1 cellular context compared by ENCODE assay signal in the genomic region with DNA sequence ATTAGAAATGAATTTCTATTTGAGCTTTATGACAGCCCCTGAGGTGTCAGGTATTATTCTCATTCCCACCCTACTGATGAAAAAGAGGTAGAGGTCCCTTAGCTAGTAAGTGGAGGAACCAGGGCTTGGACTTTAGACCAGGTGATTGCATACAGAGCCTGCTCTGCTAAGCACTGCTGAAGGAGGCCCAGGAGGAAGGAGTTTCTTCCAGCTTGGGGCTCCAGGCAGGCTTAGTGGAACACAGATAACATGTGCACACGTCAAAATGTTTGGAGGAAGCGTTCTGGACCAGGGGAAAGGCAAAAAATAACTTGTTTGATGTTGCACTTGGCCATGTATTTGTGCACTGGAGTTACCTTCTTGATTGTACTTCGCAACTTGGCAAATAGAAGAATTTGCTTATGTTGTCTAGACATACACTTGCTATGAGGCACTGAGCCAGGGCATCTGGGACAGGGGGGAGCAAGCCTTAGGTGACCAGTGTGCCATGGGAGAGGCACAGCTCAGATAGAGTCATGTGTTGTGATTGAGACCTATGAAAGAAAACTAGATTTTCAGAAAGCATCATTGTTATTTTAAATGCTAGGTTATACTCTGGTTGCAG.
TF ChIP-seq lines count a peak whose summit lies in the region.

No MANE protein-coding gene starts in this region.

TF ChIP-seq in K562, 482 proteins besides CTCF, POLR2A, EP300 and RAD21 (continued from another document):
- TF ChIP-seq, protein P1, sequence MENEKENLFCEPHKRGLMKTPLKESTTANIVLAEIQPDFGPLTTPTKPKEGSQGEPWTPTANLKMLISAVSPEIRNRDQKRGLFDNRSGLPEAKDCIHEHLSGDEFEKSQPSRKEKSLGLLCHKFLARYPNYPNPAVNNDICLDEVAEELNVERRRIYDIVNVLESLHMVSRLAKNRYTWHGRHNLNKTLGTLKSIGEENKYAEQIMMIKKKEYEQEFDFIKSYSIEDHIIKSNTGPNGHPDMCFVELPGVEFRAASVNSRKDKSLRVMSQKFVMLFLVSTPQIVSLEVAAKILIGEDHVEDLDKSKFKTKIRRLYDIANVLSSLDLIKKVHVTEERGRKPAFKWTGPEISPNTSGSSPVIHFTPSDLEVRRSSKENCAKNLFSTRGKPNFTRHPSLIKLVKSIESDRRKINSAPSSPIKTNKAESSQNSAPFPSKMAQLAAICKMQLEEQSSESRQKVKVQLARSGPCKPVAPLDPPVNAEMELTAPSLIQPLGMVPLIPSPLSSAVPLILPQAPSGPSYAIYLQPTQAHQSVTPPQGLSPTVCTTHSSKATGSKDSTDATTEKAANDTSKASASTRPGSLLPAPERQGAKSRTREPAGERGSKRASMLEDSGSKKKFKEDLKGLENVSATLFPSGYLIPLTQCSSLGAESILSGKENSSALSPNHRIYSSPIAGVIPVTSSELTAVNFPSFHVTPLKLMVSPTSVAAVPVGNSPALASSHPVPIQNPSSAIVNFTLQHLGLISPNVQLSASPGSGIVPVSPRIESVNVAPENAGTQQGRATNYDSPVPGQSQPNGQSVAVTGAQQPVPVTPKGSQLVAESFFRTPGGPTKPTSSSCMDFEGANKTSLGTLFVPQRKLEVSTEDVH (IDR thresholded peaks at IDR 0.05; ENCODE audit: low read depth, partially characterized antibody), result no peak
- TF ChIP-seq, protein P2, sequence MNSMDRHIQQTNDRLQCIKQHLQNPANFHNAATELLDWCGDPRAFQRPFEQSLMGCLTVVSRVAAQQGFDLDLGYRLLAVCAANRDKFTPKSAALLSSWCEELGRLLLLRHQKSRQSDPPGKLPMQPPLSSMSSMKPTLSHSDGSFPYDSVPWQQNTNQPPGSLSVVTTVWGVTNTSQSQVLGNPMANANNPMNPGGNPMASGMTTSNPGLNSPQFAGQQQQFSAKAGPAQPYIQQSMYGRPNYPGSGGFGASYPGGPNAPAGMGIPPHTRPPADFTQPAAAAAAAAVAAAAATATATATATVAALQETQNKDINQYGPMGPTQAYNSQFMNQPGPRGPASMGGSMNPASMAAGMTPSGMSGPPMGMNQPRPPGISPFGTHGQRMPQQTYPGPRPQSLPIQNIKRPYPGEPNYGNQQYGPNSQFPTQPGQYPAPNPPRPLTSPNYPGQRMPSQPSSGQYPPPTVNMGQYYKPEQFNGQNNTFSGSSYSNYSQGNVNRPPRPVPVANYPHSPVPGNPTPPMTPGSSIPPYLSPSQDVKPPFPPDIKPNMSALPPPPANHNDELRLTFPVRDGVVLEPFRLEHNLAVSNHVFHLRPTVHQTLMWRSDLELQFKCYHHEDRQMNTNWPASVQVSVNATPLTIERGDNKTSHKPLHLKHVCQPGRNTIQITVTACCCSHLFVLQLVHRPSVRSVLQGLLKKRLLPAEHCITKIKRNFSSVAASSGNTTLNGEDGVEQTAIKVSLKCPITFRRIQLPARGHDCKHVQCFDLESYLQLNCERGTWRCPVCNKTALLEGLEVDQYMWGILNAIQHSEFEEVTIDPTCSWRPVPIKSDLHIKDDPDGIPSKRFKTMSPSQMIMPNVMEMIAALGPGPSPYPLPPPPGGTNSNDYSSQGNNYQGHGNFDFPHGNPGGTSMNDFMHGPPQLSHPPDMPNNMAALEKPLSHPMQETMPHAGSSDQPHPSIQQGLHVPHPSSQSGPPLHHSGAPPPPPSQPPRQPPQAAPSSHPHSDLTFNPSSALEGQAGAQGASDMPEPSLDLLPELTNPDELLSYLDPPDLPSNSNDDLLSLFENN (IDR thresholded peaks at IDR 0.05; ENCODE audit: low read depth in 2 of 2, low read length in 2 of 2), result no peak
- TF ChIP-seq HDGF (IDR thresholded peaks at IDR 0.05), result no peak
- no peak for TF ChIP-seq ZNF589 (CRISPR knock-in tag; IDR thresholded peaks at IDR 0.05; ENCODE audit: low read depth)
- TF ChIP-seq, protein P3, sequence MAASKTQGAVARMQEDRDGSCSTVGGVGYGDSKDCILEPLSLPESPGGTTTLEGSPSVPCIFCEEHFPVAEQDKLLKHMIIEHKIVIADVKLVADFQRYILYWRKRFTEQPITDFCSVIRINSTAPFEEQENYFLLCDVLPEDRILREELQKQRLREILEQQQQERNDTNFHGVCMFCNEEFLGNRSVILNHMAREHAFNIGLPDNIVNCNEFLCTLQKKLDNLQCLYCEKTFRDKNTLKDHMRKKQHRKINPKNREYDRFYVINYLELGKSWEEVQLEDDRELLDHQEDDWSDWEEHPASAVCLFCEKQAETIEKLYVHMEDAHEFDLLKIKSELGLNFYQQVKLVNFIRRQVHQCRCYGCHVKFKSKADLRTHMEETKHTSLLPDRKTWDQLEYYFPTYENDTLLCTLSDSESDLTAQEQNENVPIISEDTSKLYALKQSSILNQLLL (CRISPR knock-in tag; IDR thresholded peaks at IDR 0.05; ENCODE audit: borderline replicate concordance), result no peak
- TF ChIP-seq CREM (IDR thresholded peaks at IDR 0.05; ENCODE audit: low read depth), result 0 out of 2 replicates have a peak, but pooled peaks have one; percentile 23
- TF ChIP-seq MYNN (IDR thresholded peaks at IDR 0.05), result no peak
- no peak for TF ChIP-seq MYNN (CRISPR knock-in tag; IDR thresholded peaks at IDR 0.05)
- no peak for TF ChIP-seq ZNF830 (CRISPR knock-in tag; IDR thresholded peaks at IDR 0.05)
- no peak for TF ChIP-seq TSC22D4 (tag; IDR thresholded peaks at IDR 0.05)
- TF ChIP-seq RBM22 (IDR thresholded peaks at IDR 0.05; ENCODE audit: low read depth, low read length, poor library complexity, severe bottlenecking), result no peak
- TF ChIP-seq EWSR1 (IDR thresholded peaks at IDR 0.05; ENCODE audit: borderline replicate concordance, low read depth, partially characterized antibody), result no peak
- no peak for TF ChIP-seq ZNF282 (CRISPR knock-in tag; IDR thresholded peaks at IDR 0.05)
- TF ChIP-seq ZNF3 (CRISPR knock-in tag; IDR thresholded peaks at IDR 0.05), result no peak
- no peak for TF ChIP-seq DPF2 (IDR thresholded peaks at IDR 0.05)
- no peak for TF ChIP-seq NCOA1 (IDR thresholded peaks at IDR 0.05; ENCODE audit: low read depth)
- no peak for TF ChIP-seq ZNF354B (CRISPR knock-in tag; IDR thresholded peaks at IDR 0.05)
- no peak for TF ChIP-seq KDM1A (IDR thresholded peaks at IDR 0.05)
- TF ChIP-seq ZNF695 (CRISPR knock-in tag; IDR thresholded peaks at IDR 0.05), result no peak
- TF ChIP-seq RUNX1 (IDR thresholded peaks at IDR 0.05; ENCODE audit: low read depth), result no peak
